In the genomic region with DNA sequence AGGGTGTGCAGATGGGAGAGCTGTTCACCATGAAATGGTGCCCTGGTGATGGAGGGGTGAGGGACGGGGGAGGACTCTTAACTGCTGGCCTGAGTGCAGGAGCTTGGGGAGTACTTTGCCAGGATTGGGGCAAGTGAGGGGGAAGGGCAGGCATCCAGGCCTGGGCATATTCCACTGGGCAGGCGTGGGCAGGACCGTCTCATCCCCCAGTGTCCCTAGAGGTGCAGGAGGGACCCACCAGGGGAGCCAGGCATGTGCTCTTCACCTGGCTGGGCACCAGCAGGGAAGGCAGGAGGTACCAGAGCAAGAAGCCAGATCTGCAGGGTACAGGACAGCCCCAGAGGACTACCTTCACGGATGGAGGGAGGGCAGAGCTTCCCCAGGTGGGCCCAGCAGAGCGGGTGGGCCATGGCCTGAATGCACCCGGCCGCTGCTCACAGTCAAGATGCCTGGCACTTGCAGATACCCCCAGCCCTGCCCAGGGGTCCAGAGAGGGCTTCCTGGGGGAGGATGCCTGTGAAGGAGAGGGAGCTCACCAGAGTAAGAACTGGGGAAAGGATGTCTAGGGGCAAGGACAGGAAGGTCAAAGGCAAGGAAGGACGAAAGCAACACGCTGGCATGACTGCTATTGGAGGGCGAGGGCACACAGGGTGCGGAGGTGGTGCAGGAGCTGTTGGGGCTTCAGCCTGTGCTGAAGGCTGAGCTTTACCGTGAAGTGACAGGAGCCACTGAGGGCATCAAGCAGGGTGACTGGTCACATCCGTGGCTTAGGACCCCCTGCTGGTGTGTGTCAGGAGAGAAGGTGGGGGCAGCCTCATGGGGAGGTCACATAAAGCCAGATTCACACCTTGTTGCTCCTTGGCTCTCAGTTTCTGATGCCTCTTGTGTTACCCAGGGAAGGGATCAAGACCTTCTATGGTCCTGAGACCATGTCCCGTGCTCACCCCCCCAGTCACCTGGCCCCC, we compare ENCODE assay signal across 1 cellular context.
TF ChIP-seq lines count a peak whose summit lies in the region.

No MANE protein-coding gene starts in this region.

TF ChIP-seq in GM23338, 12 proteins besides CTCF, POLR2A, EP300 and RAD21 (continued from another document):
- TF ChIP-seq, protein P1, sequence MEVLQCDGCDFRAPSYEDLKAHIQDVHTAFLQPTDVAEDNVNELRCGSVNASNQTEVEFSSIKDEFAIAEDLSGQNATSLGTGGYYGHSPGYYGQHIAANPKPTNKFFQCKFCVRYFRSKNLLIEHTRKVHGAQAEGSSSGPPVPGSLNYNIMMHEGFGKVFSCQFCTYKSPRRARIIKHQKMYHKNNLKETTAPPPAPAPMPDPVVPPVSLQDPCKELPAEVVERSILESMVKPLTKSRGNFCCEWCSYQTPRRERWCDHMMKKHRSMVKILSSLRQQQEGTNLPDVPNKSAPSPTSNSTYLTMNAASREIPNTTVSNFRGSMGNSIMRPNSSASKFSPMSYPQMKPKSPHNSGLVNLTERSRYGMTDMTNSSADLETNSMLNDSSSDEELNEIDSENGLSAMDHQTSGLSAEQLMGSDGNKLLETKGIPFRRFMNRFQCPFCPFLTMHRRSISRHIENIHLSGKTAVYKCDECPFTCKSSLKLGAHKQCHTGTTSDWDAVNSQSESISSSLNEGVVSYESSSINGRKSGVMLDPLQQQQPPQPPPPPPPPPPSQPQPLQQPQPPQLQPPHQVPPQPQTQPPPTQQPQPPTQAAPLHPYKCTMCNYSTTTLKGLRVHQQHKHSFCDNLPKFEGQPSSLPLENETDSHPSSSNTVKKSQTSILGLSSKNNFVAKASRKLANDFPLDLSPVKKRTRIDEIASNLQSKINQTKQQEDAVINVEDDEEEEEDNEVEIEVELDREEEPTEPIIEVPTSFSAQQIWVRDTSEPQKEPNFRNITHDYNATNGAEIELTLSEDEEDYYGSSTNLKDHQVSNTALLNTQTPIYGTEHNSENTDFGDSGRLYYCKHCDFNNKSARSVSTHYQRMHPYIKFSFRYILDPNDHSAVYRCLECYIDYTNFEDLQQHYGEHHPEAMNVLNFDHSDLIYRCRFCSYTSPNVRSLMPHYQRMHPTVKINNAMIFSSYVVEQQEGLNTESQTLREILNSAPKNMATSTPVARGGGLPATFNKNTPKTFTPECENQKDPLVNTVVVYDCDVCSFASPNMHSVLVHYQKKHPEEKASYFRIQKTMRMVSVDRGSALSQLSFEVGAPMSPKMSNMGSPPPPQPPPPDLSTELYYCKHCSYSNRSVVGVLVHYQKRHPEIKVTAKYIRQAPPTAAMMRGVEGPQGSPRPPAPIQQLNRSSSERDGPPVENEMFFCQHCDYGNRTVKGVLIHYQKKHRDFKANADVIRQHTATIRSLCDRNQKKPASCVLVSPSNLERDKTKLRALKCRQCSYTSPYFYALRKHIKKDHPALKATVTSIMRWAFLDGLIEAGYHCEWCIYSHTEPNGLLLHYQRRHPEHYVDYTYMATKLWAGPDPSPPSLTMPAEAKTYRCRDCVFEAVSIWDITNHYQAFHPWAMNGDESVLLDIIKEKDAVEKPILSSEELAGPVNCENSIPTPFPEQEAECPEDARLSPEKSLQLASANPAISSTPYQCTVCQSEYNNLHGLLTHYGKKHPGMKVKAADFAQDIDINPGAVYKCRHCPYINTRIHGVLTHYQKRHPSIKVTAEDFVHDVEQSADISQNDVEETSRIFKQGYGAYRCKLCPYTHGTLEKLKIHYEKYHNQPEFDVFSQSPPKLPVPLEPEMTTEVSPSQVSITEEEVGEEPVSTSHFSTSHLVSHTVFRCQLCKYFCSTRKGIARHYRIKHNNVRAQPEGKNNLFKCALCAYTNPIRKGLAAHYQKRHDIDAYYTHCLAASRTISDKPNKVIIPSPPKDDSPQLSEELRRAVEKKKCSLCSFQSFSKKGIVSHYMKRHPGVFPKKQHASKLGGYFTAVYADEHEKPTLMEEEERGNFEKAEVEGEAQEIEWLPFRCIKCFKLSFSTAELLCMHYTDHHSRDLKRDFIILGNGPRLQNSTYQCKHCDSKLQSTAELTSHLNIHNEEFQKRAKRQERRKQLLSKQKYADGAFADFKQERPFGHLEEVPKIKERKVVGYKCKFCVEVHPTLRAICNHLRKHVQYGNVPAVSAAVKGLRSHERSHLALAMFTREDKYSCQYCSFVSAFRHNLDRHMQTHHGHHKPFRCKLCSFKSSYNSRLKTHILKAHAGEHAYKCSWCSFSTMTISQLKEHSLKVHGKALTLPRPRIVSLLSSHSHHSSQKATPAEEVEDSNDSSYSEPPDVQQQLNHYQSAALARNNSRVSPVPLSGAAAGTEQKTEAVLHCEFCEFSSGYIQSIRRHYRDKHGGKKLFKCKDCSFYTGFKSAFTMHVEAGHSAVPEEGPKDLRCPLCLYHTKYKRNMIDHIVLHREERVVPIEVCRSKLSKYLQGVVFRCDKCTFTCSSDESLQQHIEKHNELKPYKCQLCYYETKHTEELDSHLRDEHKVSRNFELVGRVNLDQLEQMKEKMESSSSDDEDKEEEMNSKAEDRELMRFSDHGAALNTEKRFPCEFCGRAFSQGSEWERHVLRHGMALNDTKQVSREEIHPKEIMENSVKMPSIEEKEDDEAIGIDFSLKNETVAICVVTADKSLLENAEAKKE (CRISPR knock-in tag; IDR thresholded peaks at IDR 0.05) = no peak
- TF ChIP-seq, protein P2, sequence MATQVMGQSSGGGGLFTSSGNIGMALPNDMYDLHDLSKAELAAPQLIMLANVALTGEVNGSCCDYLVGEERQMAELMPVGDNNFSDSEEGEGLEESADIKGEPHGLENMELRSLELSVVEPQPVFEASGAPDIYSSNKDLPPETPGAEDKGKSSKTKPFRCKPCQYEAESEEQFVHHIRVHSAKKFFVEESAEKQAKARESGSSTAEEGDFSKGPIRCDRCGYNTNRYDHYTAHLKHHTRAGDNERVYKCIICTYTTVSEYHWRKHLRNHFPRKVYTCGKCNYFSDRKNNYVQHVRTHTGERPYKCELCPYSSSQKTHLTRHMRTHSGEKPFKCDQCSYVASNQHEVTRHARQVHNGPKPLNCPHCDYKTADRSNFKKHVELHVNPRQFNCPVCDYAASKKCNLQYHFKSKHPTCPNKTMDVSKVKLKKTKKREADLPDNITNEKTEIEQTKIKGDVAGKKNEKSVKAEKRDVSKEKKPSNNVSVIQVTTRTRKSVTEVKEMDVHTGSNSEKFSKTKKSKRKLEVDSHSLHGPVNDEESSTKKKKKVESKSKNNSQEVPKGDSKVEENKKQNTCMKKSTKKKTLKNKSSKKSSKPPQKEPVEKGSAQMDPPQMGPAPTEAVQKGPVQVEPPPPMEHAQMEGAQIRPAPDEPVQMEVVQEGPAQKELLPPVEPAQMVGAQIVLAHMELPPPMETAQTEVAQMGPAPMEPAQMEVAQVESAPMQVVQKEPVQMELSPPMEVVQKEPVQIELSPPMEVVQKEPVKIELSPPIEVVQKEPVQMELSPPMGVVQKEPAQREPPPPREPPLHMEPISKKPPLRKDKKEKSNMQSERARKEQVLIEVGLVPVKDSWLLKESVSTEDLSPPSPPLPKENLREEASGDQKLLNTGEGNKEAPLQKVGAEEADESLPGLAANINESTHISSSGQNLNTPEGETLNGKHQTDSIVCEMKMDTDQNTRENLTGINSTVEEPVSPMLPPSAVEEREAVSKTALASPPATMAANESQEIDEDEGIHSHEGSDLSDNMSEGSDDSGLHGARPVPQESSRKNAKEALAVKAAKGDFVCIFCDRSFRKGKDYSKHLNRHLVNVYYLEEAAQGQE (IDR thresholded peaks at IDR 0.05; ENCODE audit: unreplicated experiment) = no peak
TF ChIP-seq in GM23338: peak in this region for 0.
